8 cellular contexts compared by ENCODE assay signal in genomic region chr5:176578391-176578808, GRCh38. TPM values are rescaled to one million over a fixed set of nuclear protein-coding genes. Genes with fewer than 3 reads are reported as not detected.
DNase-seq lines count a peak whose midpoint lies in the region; ATAC-seq, FAIRE-seq and TF ChIP-seq lines count a peak whose summit lies in the region.

No MANE protein-coding gene starts in this region.

- H3K4me1 Mint-ChIP-seq in activated CD8-positive, alpha-beta T cell treated with anti-CD3 and anti-CD28 coated beads, Interleukin-2, amount 10 ng/mL, durations not matched to agents 7 days and 5 days (ENCODE audit: low read depth): peaks cover 3% of the 10 kb centered on the region

- DNase-seq in MG63 (peak; percentile 33), fibroblast of the aortic adventitia (ENCODE audit: low read depth) (peak; percentile 28), retina (peak; percentile 53), NCI-H1694 treated with DMSO at 0.1 percent for 48 hours (lab: John Stamatoyannopoulos, UW) (no peak), GM19239 (ENCODE audit: insufficient read length, low spot score) (no peak)
- DNase-seq in activated CD8-positive, alpha-beta T cell treated with anti-CD3 and anti-CD28 coated beads, Interleukin-2, amount 10 ng/mL, durations not matched to agents 7 days and 5 days: peak; percentile 57

- H3K9me3 Mint-ChIP-seq in activated CD8-positive, alpha-beta T cell treated with anti-CD3 and anti-CD28 coated beads, Interleukin-2, amount 10 ng/mL, durations not matched to agents 7 days and 5 days (ENCODE audit: insufficient read depth): no peaks in the 10 kb centered on the region

- CTCF ChIA-PET in activated CD8-positive, alpha-beta T cell treated with anti-CD3 and anti-CD28 coated beads, Interleukin-2, amount 10 ng/mL, durations not matched to agents 7 days and 5 days (lab: Charles Lee): interaction anchor here (0.9 to 1.6 kb wide), 2 partner anchors 9 to 67 kb away, joined by 3 read pairs; no protein-coding TSS in a partner anchor

- FAIRE-seq in G401.6 (lab: Jason Lieb, UNC) (peak; percentile 82), GM19239 (lab: Jason Lieb, UNC) (no peak)

- no peaks in the 10 kb centered on the region for H3K27me3 Mint-ChIP-seq in activated CD8-positive, alpha-beta T cell treated with anti-CD3 and anti-CD28 coated beads, Interleukin-2, amount 10 ng/mL, durations not matched to agents 7 days and 5 days (ENCODE audit: low read depth)

- H3K27me3 ChIP-seq in MG63: 0 out of 2 replicates have a peak, but pooled peaks cover 2% of the 10 kb centered on the region

- H3K27ac Mint-ChIP-seq in activated CD8-positive, alpha-beta T cell treated with anti-CD3 and anti-CD28 coated beads, Interleukin-2, amount 10 ng/mL, durations not matched to agents 7 days and 5 days: no peak overlapping the region

- no peaks in the 10 kb centered on the region for H3K36me3 Mint-ChIP-seq in activated CD8-positive, alpha-beta T cell treated with anti-CD3 and anti-CD28 coated beads, Interleukin-2, amount 10 ng/mL, durations not matched to agents 7 days and 5 days (ENCODE audit: low read depth)

- peak; percentile 52 for TF ChIP-seq CTCF in fibroblast of the aortic adventitia (IDR thresholded peaks at IDR 0.05; ENCODE audit: insufficient read depth, low read length)

- H3K36me3 ChIP-seq in MG63: no peaks in the 10 kb centered on the region

- H3K4me3 ChIP-seq in MG63: no peak overlapping the region
- no peak overlapping the region for H3K4me3 ChIP-seq in fibroblast of the aortic adventitia (ENCODE audit: low read depth, low read length)

- POLR2A ChIA-PET in activated CD8-positive, alpha-beta T cell treated with anti-CD3 and anti-CD28 coated beads, Interleukin-2, amount 10 ng/mL, durations not matched to agents 7 days and 5 days (lab: Charles Lee): interaction anchor here (1.4 kb wide), 1 partner anchor 35 kb away, joined by 3 read pairs; no protein-coding TSS in a partner anchor

- no peak overlapping the region for H3K4me3 Mint-ChIP-seq in activated CD8-positive, alpha-beta T cell treated with anti-CD3 and anti-CD28 coated beads, Interleukin-2, amount 10 ng/mL, durations not matched to agents 7 days and 5 days

- peak; percentile 40 for ATAC-seq in activated CD8-positive, alpha-beta T cell treated with anti-CD3 and anti-CD28 coated beads, Interleukin-2, amount 10 ng/mL, durations not matched to agents 7 days and 5 days
- ATAC-seq in HG02973 (IDR thresholded peaks at IDR 0.05; ENCODE audit: unreplicated experiment): no peak

- no peaks in the 10 kb centered on the region for H3K9me3 ChIP-seq in MG63

RNA-seq across cellular contexts. Expression of gene CDHR2, which starts 29.3 kb away (rescaled TPM):
- total RNA-seq in MG63 (2014; rRNA removed; shearing (Covaris generic); ENCODE audit: low replicate concordance): not detected in 2 replicates
- 1 to 10 TPM; 2.1 to 2.2 TPM for total RNA-seq in activated CD8-positive, alpha-beta T cell treated with anti-CD3 and anti-CD28 coated beads, Interleukin-2, amount 10 ng/mL, durations not matched to agents 7 days and 5 days
- total RNA-seq in fibroblast of the aortic adventitia (ENCODE audit: low replicate concordance): not detected in 2 replicates

RNA-seq across cellular contexts. Expression of gene GPRIN1, which starts 31.6 kb away (rescaled TPM):
- 21.0 and 32.2 TPM in 2 replicates for total RNA-seq in MG63 (2014; rRNA removed; shearing (Covaris generic); ENCODE audit: low replicate concordance)
- total RNA-seq in activated CD8-positive, alpha-beta T cell treated with anti-CD3 and anti-CD28 coated beads, Interleukin-2, amount 10 ng/mL, durations not matched to agents 7 days and 5 days: 1 to 10 TPM; 1.9 to 2.5 TPM
- 1.7 and 7.1 TPM in 2 replicates for total RNA-seq in fibroblast of the aortic adventitia (ENCODE audit: low replicate concordance)

RNA-seq across cellular contexts. Expression of gene RNF44, which starts 41.2 kb away (rescaled TPM):
- total RNA-seq in MG63 (2014; rRNA removed; shearing (Covaris generic); ENCODE audit: low replicate concordance): 0.17 and 4.4 TPM in 2 replicates
- total RNA-seq in activated CD8-positive, alpha-beta T cell treated with anti-CD3 and anti-CD28 coated beads, Interleukin-2, amount 10 ng/mL, durations not matched to agents 7 days and 5 days: 10 to 100 TPM; 88.3 to 92.7 TPM
- 3.1 and 4.8 TPM in 2 replicates for total RNA-seq in fibroblast of the aortic adventitia (ENCODE audit: low replicate concordance)

RNA-seq across cellular contexts. Expression of gene SNCB, which starts 51.9 kb away (rescaled TPM):
- total RNA-seq in MG63 (2014; rRNA removed; shearing (Covaris generic); ENCODE audit: low replicate concordance): not detected in 2 replicates
- total RNA-seq in activated CD8-positive, alpha-beta T cell treated with anti-CD3 and anti-CD28 coated beads, Interleukin-2, amount 10 ng/mL, durations not matched to agents 7 days and 5 days: not detected
- not detected in 2 replicates for total RNA-seq in fibroblast of the aortic adventitia (ENCODE audit: low replicate concordance)

RNA-seq across cellular contexts. Expression of gene EIF4E1B, which starts 52.1 kb away (rescaled TPM):
- not detected in 2 replicates for total RNA-seq in MG63 (2014; rRNA removed; shearing (Covaris generic); ENCODE audit: low replicate concordance)
- total RNA-seq in activated CD8-positive, alpha-beta T cell treated with anti-CD3 and anti-CD28 coated beads, Interleukin-2, amount 10 ng/mL, durations not matched to agents 7 days and 5 days: not detected
- not detected in 2 replicates for total RNA-seq in fibroblast of the aortic adventitia (ENCODE audit: low replicate concordance)

Comparison
In these comparisons a context has a peak if more than half of its experiments do, and no peak if none do; other contexts are left out.
1. DNase-seq: peak in MG63 (single experiment), activated CD8-positive, alpha-beta T cell treated with anti-CD3 and anti-CD28 coated beads, Interleukin-2, amount 10 ng/mL, durations not matched to agents 7 days and 5 days (single experiment), fibroblast of the aortic adventitia (single experiment) and retina (single experiment); none in NCI-H1694 treated with DMSO at 0.1 percent for 48 hours (single experiment) and GM19239 (single experiment).
2. RNA of gene RNF44, which starts 41.2 kb away (total RNA-seq): 88.3 to 92.7 TPM in activated CD8-positive, alpha-beta T cell treated with anti-CD3 and anti-CD28 coated beads, Interleukin-2, amount 10 ng/mL, durations not matched to agents 7 days and 5 days; 3.1 to 4.8 TPM in fibroblast of the aortic adventitia and 0.17 to 4.4 TPM in MG63; every median in the first group is over 10 times any median in the second.